In genomic region chr12:110102255-110102654, GRCh38 we compare ENCODE assay signal across 8 cellular contexts. TPM values are rescaled to one million over a fixed set of nuclear protein-coding genes. Genes with fewer than 3 reads are reported as not detected.
DNase-seq lines count a peak whose midpoint lies in the region; ATAC-seq lines count a peak whose summit lies in the region.

No MANE protein-coding gene starts in this region.

- no peak overlapping the region for H3K4me3 ChIP-seq in MG63

- no peaks in the 10 kb centered on the region for H3K27me3 ChIP-seq in MG63

- no peaks in the 10 kb centered on the region; the same call in 1 of the 2 replicates for H3K36me3 ChIP-seq in MG63

- H3K4me3 Mint-ChIP-seq in naive B cell, result peak overlapping the region in 3 of 8 donors; percentile 12 to 54 (median 47)

- no peaks in the 10 kb centered on the region for H3K27me3 Mint-ChIP-seq in naive B cell

- H3K9me3 ChIP-seq in MG63, result no peaks in the 10 kb centered on the region

- no peaks in the 10 kb centered on the region for H3K9me3 Mint-ChIP-seq in naive B cell

- DNase-seq in NK-92 treated with Interleukin-12 subunit alpha and Interleukin-12 subunit beta, amount 100 ng/mL, for 24 hours (lab: John Stamatoyannopoulos, UW), result peak; percentile 5
- DNase-seq in NK-92 (lab: John Stamatoyannopoulos, UW; ENCODE audit: unreplicated experiment) (no peak), MG63 (peak; percentile 72), SW 1271 (lab: John Stamatoyannopoulos, UW) (peak; percentile 78 to 80), ecto neural progenitor cell (ENCODE audit: low spot score) (peak; percentile 84), naive B cell (no peak)

- peaks cover 9 to 37% (median 18%) of the 10 kb centered on the region in 3 donors for H3K4me1 Mint-ChIP-seq in naive B cell

- no peaks in the 10 kb centered on the region for H3K36me3 Mint-ChIP-seq in naive B cell

- ATAC-seq in naive B cell (ENCODE audit: low read depth in 2 of 2) (no peak), HG03135 (IDR thresholded peaks at IDR 0.05; ENCODE audit: unreplicated experiment) (no peak), HG03469 (IDR thresholded peaks at IDR 0.05; ENCODE audit: unreplicated experiment) (no peak)

- H3K27ac Mint-ChIP-seq in naive B cell, result peak overlapping the region in 4 of 6 donors; percentile 16 to 84 (median 66)

RNA-seq across cellular contexts. Expression of gene IFT81, which starts 21.9 kb away (rescaled TPM):
- total RNA-seq in MG63 (2014; rRNA removed; shearing (Covaris generic); ENCODE audit: low replicate concordance), result 6.9 and 36.1 TPM in 2 replicates
- 1 to 10 TPM in 4 of 6 donors, under 1 TPM in 1, not detected in 1; 0.84 to 1.9 (median 1.4) TPM for polyA plus RNA-seq in naive B cell (ENCODE audit: low read depth in 6 of 6)

RNA-seq across cellular contexts. Expression of gene C12orf76, which starts 53.9 kb away (rescaled TPM):
- total RNA-seq in MG63 (2014; rRNA removed; shearing (Covaris generic); ENCODE audit: low replicate concordance), result 0.47 and 8.3 TPM in 2 replicates
- 10 to 100 TPM; 10.6 to 19.8 (median 16.7) TPM for polyA plus RNA-seq in naive B cell (ENCODE audit: low read depth in 6 of 6)

Comparison
In these comparisons a context has a peak if more than half of its experiments do, and no peak if none do; other contexts are left out.
1. DNase-seq: peak in NK-92 treated with Interleukin-12 subunit alpha and Interleukin-12 subunit beta, amount 100 ng/mL, for 24 hours (single experiment), MG63 (single experiment), SW 1271 (2 of 2) and ecto neural progenitor cell (single experiment); none in NK-92 (single experiment) and naive B cell (single experiment).